Comparison of ENCODE assay signal across 21 cellular contexts in the genomic region with DNA sequence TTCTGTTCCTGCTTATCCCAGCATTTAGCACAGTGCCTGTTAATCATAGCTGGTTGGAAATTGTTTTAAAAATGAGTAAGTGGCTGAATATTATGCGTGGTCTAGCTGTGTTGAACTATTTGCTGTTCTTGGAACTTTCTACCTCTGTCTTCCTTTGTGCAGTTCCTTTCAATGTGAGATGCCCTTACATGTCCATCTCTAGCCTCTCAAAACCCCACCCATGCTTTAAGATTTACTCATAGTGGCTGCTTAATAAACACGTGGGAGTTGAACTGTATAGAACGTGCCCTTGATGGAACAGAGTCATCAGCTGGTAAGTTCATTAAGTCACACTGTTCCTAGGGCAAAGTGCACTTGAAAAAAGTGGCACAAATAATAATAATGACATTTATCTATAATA. TPM values are rescaled to one million over a fixed set of nuclear protein-coding genes. Genes with fewer than 3 reads are reported as not detected.
DNase-seq lines count a peak whose midpoint lies in the region; ATAC-seq and TF ChIP-seq lines count a peak whose summit lies in the region.
"Had no signal": no experiment of that assay in that cellular context is flagged by ENCODE, and none has a peak within 500 bp of the region (broad histone marks: within the 10 kb centered on the region; RNA-seq: fewer than 3 reads in every experiment).

No MANE protein-coding gene starts in this region.

- H3K9me3 ChIP-seq in IMR-90 (ENCODE audit: control insufficient read depth, insufficient read depth, low read length) (no peaks in the 10 kb centered on the region), colonic mucosa (no peaks in the 10 kb centered on the region)
- H3K9me3 ChIP-seq: gastroesophageal sphincter, left ventricle myocardium inferior, SJCRH30, thoracic aorta had no signal

- no peak overlapping the region for H4K5ac ChIP-seq in IMR-90 (ENCODE audit: low read depth, low read length)

- peaks cover 15% of the 10 kb centered on the region for H3K4me1 ChIP-seq in ACC112 (ENCODE audit: control insufficient read depth, insufficient read depth, low read length, unreplicated experiment)
- H3K4me1 ChIP-seq in IMR-90 (ENCODE audit: control insufficient read depth, insufficient read depth, low read length), result no peaks in the 10 kb centered on the region
- H3K4me1 ChIP-seq in colonic mucosa, result no peaks in the 10 kb centered on the region
- H3K4me1 ChIP-seq: gastroesophageal sphincter, left ventricle myocardium inferior, SJCRH30 had no signal

- H3K4me3 ChIP-seq in ACC112 (ENCODE audit: low read depth, low read length) (no peak overlapping the region), IMR-90 (ENCODE audit: insufficient read depth, low read depth, low read length) (no peak overlapping the region), colonic mucosa (no peak overlapping the region)
- H3K4me3 ChIP-seq: gastroesophageal sphincter, left ventricle myocardium inferior, SJCRH30, thoracic aorta had no signal

- ATAC-seq in IMR-90 (ENCODE audit: low read depth) (peak; percentile 25; the same call in 1 of the 2 replicates), GM19035 (IDR thresholded peaks at IDR 0.05; ENCODE audit: unreplicated experiment) (no peak), GM18517 (IDR thresholded peaks at IDR 0.05; ENCODE audit: unreplicated experiment) (no peak)
- ATAC-seq: gastroesophageal sphincter had no signal

- H2AFZ ChIP-seq in ACC112 (ENCODE audit: low read length, unreplicated experiment), result no peak overlapping the region
- peak overlapping the region; percentile 52 for H2AFZ ChIP-seq in IMR-90 (replicated peaks; ENCODE audit: low read length, poor library complexity)

- no peaks in the 10 kb centered on the region for H4K20me1 ChIP-seq in IMR-90 (ENCODE audit: insufficient read depth, low read length)

- H3K14ac ChIP-seq in IMR-90 (replicated peaks; ENCODE audit: low read depth, low read length), result no peak overlapping the region

- H3K27me3 ChIP-seq in ACC112 (ENCODE audit: insufficient read depth, low read length), result no peaks in the 10 kb centered on the region
- H3K27me3 ChIP-seq in IMR-90 (ENCODE audit: control insufficient read depth, insufficient read depth, low read length), result no peaks in the 10 kb centered on the region
- no peaks in the 10 kb centered on the region for H3K27me3 ChIP-seq in colonic mucosa
- H3K27me3 ChIP-seq: brain microvascular endothelial cell, gastroesophageal sphincter had no signal

- peak overlapping the region in 1 of 2 experiments; percentile 67; a peak in 1 of 4 replicates for H4K8ac ChIP-seq in IMR-90 (ENCODE audit: low read depth in 2 of 2, low read length in 2 of 2)

- no TSS peak for BruUV-seq in IMR-90 (replicated peaks; lab: Mats Ljungman, UMichigan)

- peak overlapping the region; percentile 24 for H2BK5ac ChIP-seq in IMR-90 (ENCODE audit: low read depth, low read length, poor library complexity, severe bottlenecking)

- dilution Hi-C loops in IMR-90 (cut with HindIII; ENCODE audit: low sequenced_read_pairs, unreplicated experiment), result no loop called here

- H2BK120ac ChIP-seq in IMR-90 (ENCODE audit: low read depth, low read length), result peak overlapping the region; percentile 39

- H3K4ac ChIP-seq in IMR-90 (ENCODE audit: low read depth, low read length), result no peak overlapping the region

- no peaks in the 10 kb centered on the region for H3K79me1 ChIP-seq in IMR-90 (ENCODE audit: low read depth in 1 of 2, low read length in 2 of 2)

- no CpG with 5 or more reads among the region's 3 CpGs for WGBS in IMR-90 (ENCODE audit: extremely low coverage in 2 of 2, insufficient read length in 1 of 2), 2 experiments

- no peak overlapping the region for H2AK5ac ChIP-seq in IMR-90 (ENCODE audit: low read depth, low read length)

- in situ Hi-C loops in IMR-90 (cut with MboI; ENCODE audit: low sequenced_read_pairs), result loop anchor here (5.0 to 25.0 kb wide), 3 partner anchors 224 to 586 kb away; no protein-coding TSS in a partner anchor

- no peaks in the 10 kb centered on the region for H3K36me3 ChIP-seq in ACC112 (ENCODE audit: insufficient read depth, low read length)
- no peaks in the 10 kb centered on the region for H3K36me3 ChIP-seq in IMR-90 (ENCODE audit: control insufficient read depth, insufficient read depth, low read length)
- H3K36me3 ChIP-seq in colonic mucosa, result no peaks in the 10 kb centered on the region
- H3K36me3 ChIP-seq: brain microvascular endothelial cell, gastroesophageal sphincter, left ventricle myocardium inferior, SJCRH30, thoracic aorta had no signal

- peak overlapping the region; percentile 10 for H3K27ac ChIP-seq in ACC112 (ENCODE audit: low read depth, low read length)
- no peak overlapping the region for H3K27ac ChIP-seq in IMR-90 (ENCODE audit: insufficient read depth, low read length)
- peak overlapping the region; percentile 65 for H3K27ac ChIP-seq in colonic mucosa
- H3K27ac ChIP-seq: brain microvascular endothelial cell, gastroesophageal sphincter, left ventricle myocardium inferior, SJCRH30, thoracic aorta had no signal

- H2BK15ac ChIP-seq in IMR-90 (ENCODE audit: low read depth, low read length), result no peak overlapping the region

- no peaks in the 10 kb centered on the region for H3K9me1 ChIP-seq in IMR-90 (ENCODE audit: insufficient read depth, low read length)

- CTCF ChIA-PET in IMR-90 (lab: Yijun Ruan, JAX), result interaction anchor here (0.8 to 3.0 kb wide), 6 partner anchors 9 to 219 kb away, joined by 3 to 17 read pairs (median 8); no protein-coding TSS in a partner anchor

- no peak overlapping the region for H3K18ac ChIP-seq in IMR-90 (ENCODE audit: low read depth, low read length)

- no peak overlapping the region for H4K91ac ChIP-seq in IMR-90 (ENCODE audit: insufficient read depth, low read depth, low read length)

- intact Hi-C loops in IMR-90 (cut with micrococcal nuclease) (loop anchor here (1.0 to 5.0 kb wide), 4 partner anchors 115 to 739 kb away; a partner anchor contains a TSS), colonic mucosa (cut with DNase I) (loop anchor here (5.0 kb wide), 1 partner anchor 219 kb away; no protein-coding TSS in a partner anchor)

- no peak overlapping the region for H2AK9ac ChIP-seq in IMR-90 (replicated peaks; ENCODE audit: low read depth, low read length, poor library complexity)

- DNase-seq in IMR-90 (peak; percentile 30), colonic mucosa (no peak), kidney tubule cell (ENCODE audit: low spot score) (peak; percentile 63), hippocampal formation (lab: John Stamatoyannopoulos, UW) (no peak), T1000 (lab: John Stamatoyannopoulos, UW) (no peak)
- DNase-seq: activated CD4-positive, alpha-beta T cell treated with anti-CD3 and anti-CD28 coated beads, Interleukin-2, amount 50 U/mL, for 48 hours; brain microvascular endothelial cell; cortex of kidney; left ventricle myocardium inferior; NCI-H2107; NCI-H526; nucleus accumbens; SJCRH30; T-helper 17 cell had no signal

- POLR2A ChIA-PET in IMR-90 (lab: Charles Lee; ENCODE audit: unreplicated experiment), result no interaction called here

- no peaks in the 10 kb centered on the region for H3K79me2 ChIP-seq in ACC112 (ENCODE audit: control insufficient read depth, insufficient read depth, low read length, unreplicated experiment)

- TF ChIP-seq POLR2A in IMR-90 (IDR thresholded peaks at IDR 0.05; ENCODE audit: low read depth, low read length), result no peak

- no peak overlapping the region for H2BK20ac ChIP-seq in IMR-90 (ENCODE audit: low read depth, low read length)

- no peak overlapping the region for H3K4me2 ChIP-seq in IMR-90 (ENCODE audit: low read depth, low read length)

- H3K56ac ChIP-seq in IMR-90 (ENCODE audit: extremely low read depth, insufficient read depth, low read length), result no peak overlapping the region

- no peak for TF ChIP-seq CTCF in IMR-90 (conservative IDR thresholded peaks at IDR 0.05; ENCODE audit: low read depth, low read length)
- no peak for TF ChIP-seq CTCF in colonic mucosa (IDR thresholded peaks at IDR 0.05)

- no peak overlapping the region for H3K23ac ChIP-seq in IMR-90 (ENCODE audit: low read depth, low read length)

- H3K9ac ChIP-seq in IMR-90 (ENCODE audit: low read depth, low read length) (no peak overlapping the region), colonic mucosa (ENCODE audit: low read depth in 2 of 2, low read length in 2 of 2) (peak overlapping the region in 1 of 2 donors; percentile 19)

- no peak for TF ChIP-seq RAD21 in IMR-90 (IDR thresholded peaks at IDR 0.05; ENCODE audit: low read length)

TF ChIP-seq in IMR-90, 13 proteins besides CTCF, POLR2A, EP300 and RAD21:
- TF ChIP-seq MAZ (IDR thresholded peaks at IDR 0.05; ENCODE audit: borderline replicate concordance, low read depth, low read length), result no peak
- TF ChIP-seq CEBPB (IDR thresholded peaks at IDR 0.05; ENCODE audit: low read depth, low read length), result no peak
- TF ChIP-seq BHLHE40 (IDR thresholded peaks at IDR 0.05; ENCODE audit: low read depth, low read length), result peak; percentile 25; the same call in 1 of the 2 replicates
- no peak for TF ChIP-seq MAFK (IDR thresholded peaks at IDR 0.05; ENCODE audit: low read depth, low read length)

RNA-seq across cellular contexts. Expression of a gene that starts 34.5 kb away (rescaled TPM):
- total RNA-seq in IMR-90 (2012; rRNA removed) (not detected in 2 replicates), colonic mucosa (not detected)
- not detected in 2 replicates for polyA plus RNA-seq in IMR-90 (2012; rRNA removed)
- polyA plus RNA-seq in IMR-90 (2012; cell fraction: cytosol; rRNA removed), result not detected in 2 replicates
- polyA plus RNA-seq in IMR-90 (2012; cell fraction: nucleus; rRNA removed; ENCODE audit: low replicate concordance), result not detected in 2 replicates
- total RNA-seq: activated naive CD4-positive, alpha-beta T cell treated with anti-CD3 and anti-CD28 coated beads, Interleukin-2, amount 50 U/mL, for 72 hours; Daoy; gastroesophageal sphincter; left ventricle myocardium inferior; SJCRH30; T-helper 17 cell; thoracic aorta had no signal

Comparison
In these comparisons a context has a peak if more than half of its experiments do, and no peak if none do; other contexts are left out.
1. DNase-seq: peak in IMR-90 (single experiment) and kidney tubule cell (single experiment); none in colonic mucosa (single experiment), hippocampal formation (0 of 2) and T1000 (single experiment).